13 cellular contexts compared by ENCODE assay signal in genomic region chr10:46223064-46223480, GRCh38.
DNase-seq lines count a peak whose midpoint lies in the region; ATAC-seq, FAIRE-seq and TF ChIP-seq lines count a peak whose summit lies in the region.
"Had no signal": no experiment of that assay in that cellular context is flagged by ENCODE, and none has a peak within 500 bp of the region (broad histone marks: within the 10 kb centered on the region; RNA-seq: fewer than 3 reads in every experiment).

No MANE protein-coding gene starts in this region.

- H3K23ac ChIP-seq in mesendoderm (ENCODE audit: low read length), result no peak overlapping the region

- H3K9ac ChIP-seq in mesendoderm (ENCODE audit: low read length), result no peak overlapping the region

- no peaks in the 10 kb centered on the region for H3K27me3 ChIP-seq in CD4-positive, alpha-beta T cell (ENCODE audit: control insufficient read depth, insufficient read depth, low read length)
- no peaks in the 10 kb centered on the region for H3K27me3 ChIP-seq in mesendoderm (ENCODE audit: insufficient read depth, low read length, poor library complexity)

- no peaks in the 10 kb centered on the region for H3K9me3 ChIP-seq in CD4-positive, alpha-beta T cell (ENCODE audit: control insufficient read depth, low read length)

- H3K9me3 Mint-ChIP-seq in CD4-positive, alpha-beta T cell, result no peaks in the 10 kb centered on the region
- H3K9me3 Mint-ChIP-seq in activated CD8-positive, alpha-beta T cell treated with anti-CD3 and anti-CD28 coated beads, Interleukin-2, amount 10 ng/mL, durations not matched to agents 7 days and 5 days (ENCODE audit: insufficient read depth), result no peaks in the 10 kb centered on the region
- H3K9me3 Mint-ChIP-seq: activated naive CD4-positive, alpha-beta T cell treated with anti-CD3 and anti-CD28 coated beads, Interleukin-2, amount 50 U/mL, for 24 hours; neural crest cell had no signal

- no peak for TF ChIP-seq CTCF in CD4-positive, alpha-beta T cell (IDR thresholded peaks at IDR 0.05)

- H3K79me1 ChIP-seq in mesendoderm (ENCODE audit: low read length), result no peaks in the 10 kb centered on the region

- peaks cover 95% of the 10 kb centered on the region for H3K36me3 Mint-ChIP-seq in CD4-positive, alpha-beta T cell (ENCODE audit: low read depth)
- peaks cover 27% of the 10 kb centered on the region for H3K36me3 Mint-ChIP-seq in activated CD8-positive, alpha-beta T cell treated with anti-CD3 and anti-CD28 coated beads, Interleukin-2, amount 10 ng/mL, durations not matched to agents 7 days and 5 days (ENCODE audit: low read depth)

- H2BK15ac ChIP-seq in mesendoderm (replicated peaks; ENCODE audit: low read depth), result no peak overlapping the region

- CTCF ChIA-PET in CD4-positive, alpha-beta T cell (lab: Charles Lee), result no interaction called here
- CTCF ChIA-PET in activated CD8-positive, alpha-beta T cell treated with anti-CD3 and anti-CD28 coated beads, Interleukin-2, amount 10 ng/mL, durations not matched to agents 7 days and 5 days (lab: Charles Lee), result no interaction called here

- peak in 1 of 10 experiments; percentile 28 for DNase-seq in CD4-positive, alpha-beta T cell
- DNase-seq in H54 (ENCODE audit: insufficient read length, low spot score) (peak; percentile 27), mesendoderm (no peak), NCI-H526 (lab: John Stamatoyannopoulos, UW) (no peak), left lobe of liver (ENCODE audit: low spot score) (no peak), NCI-H446 treated with DMSO at 0.1 percent for 48 hours (lab: John Stamatoyannopoulos, UW) (no peak)
- peak; percentile 29 for DNase-seq in activated CD8-positive, alpha-beta T cell treated with anti-CD3 and anti-CD28 coated beads, Interleukin-2, amount 10 ng/mL, durations not matched to agents 7 days and 5 days
- DNase-seq: effector memory CD4-positive, alpha-beta T cell; GDM1; NCI-H1694 treated with DMSO at 0.1 percent for 48 hours had no signal

- no peak overlapping the region for H4K8ac ChIP-seq in mesendoderm (ENCODE audit: low read depth, low read length)

- ATAC-seq in CD4-positive, alpha-beta T cell (ENCODE audit: poor library complexity), result no peak
- ATAC-seq in activated CD8-positive, alpha-beta T cell treated with anti-CD3 and anti-CD28 coated beads, Interleukin-2, amount 10 ng/mL, durations not matched to agents 7 days and 5 days, result no peak
- ATAC-seq in GM18502 (IDR thresholded peaks at IDR 0.05; ENCODE audit: poor library complexity, unreplicated experiment), result no peak
- ATAC-seq in left lobe of liver, result no peak

- H2BK120ac ChIP-seq in mesendoderm (ENCODE audit: low read depth, low read length), result no peak overlapping the region

- peak overlapping the region; percentile 3 for H3K27ac Mint-ChIP-seq in CD4-positive, alpha-beta T cell
- H3K27ac Mint-ChIP-seq in activated CD8-positive, alpha-beta T cell treated with anti-CD3 and anti-CD28 coated beads, Interleukin-2, amount 10 ng/mL, durations not matched to agents 7 days and 5 days, result no peak overlapping the region
- H3K27ac Mint-ChIP-seq: activated naive CD4-positive, alpha-beta T cell treated with anti-CD3 and anti-CD28 coated beads, Interleukin-2, amount 50 U/mL, for 24 hours had no signal

- no peaks in the 10 kb centered on the region for H3K4me1 ChIP-seq in mesendoderm (ENCODE audit: control insufficient read depth, low read depth, low read length)

- no peak overlapping the region for H3K27ac ChIP-seq in CD4-positive, alpha-beta T cell (ENCODE audit: low read depth, low read length)
- no peak overlapping the region for H3K27ac ChIP-seq in mesendoderm (ENCODE audit: low read depth, low read length)

- no peak overlapping the region for H2BK5ac ChIP-seq in mesendoderm (ENCODE audit: low read length)

- H3K56ac ChIP-seq in mesendoderm (ENCODE audit: low read length), result no peak overlapping the region

- no peak overlapping the region for H2AK5ac ChIP-seq in mesendoderm (ENCODE audit: low read length)

- no peak for FAIRE-seq in H54 (lab: Jason Lieb, UNC)

- peak overlapping the region; percentile 27 for H4K5ac ChIP-seq in mesendoderm (ENCODE audit: low read length)

- H3K4me3 ChIP-seq in mesendoderm (ENCODE audit: low read length), result no peak overlapping the region

- no peaks in the 10 kb centered on the region for H3K36me3 ChIP-seq in mesendoderm (ENCODE audit: control insufficient read depth, insufficient read depth, low read length)

- no peak overlapping the region for H3K4ac ChIP-seq in mesendoderm (ENCODE audit: low read depth, low read length)

- no peak overlapping the region for H3K4me3 Mint-ChIP-seq in CD4-positive, alpha-beta T cell
- no peak overlapping the region for H3K4me3 Mint-ChIP-seq in activated CD8-positive, alpha-beta T cell treated with anti-CD3 and anti-CD28 coated beads, Interleukin-2, amount 10 ng/mL, durations not matched to agents 7 days and 5 days
- H3K4me3 Mint-ChIP-seq: activated naive CD4-positive, alpha-beta T cell treated with anti-CD3 and anti-CD28 coated beads, Interleukin-2, amount 50 U/mL, for 24 hours; neural crest cell had no signal

- no peak for TF ChIP-seq POLR2A in H54 (IDR thresholded peaks at IDR 0.05; ENCODE audit: low read depth, low read length)

- H3K27me3 Mint-ChIP-seq in CD4-positive, alpha-beta T cell, result no peaks in the 10 kb centered on the region
- no peaks in the 10 kb centered on the region for H3K27me3 Mint-ChIP-seq in activated CD8-positive, alpha-beta T cell treated with anti-CD3 and anti-CD28 coated beads, Interleukin-2, amount 10 ng/mL, durations not matched to agents 7 days and 5 days (ENCODE audit: low read depth)
- H3K27me3 Mint-ChIP-seq: activated naive CD4-positive, alpha-beta T cell treated with anti-CD3 and anti-CD28 coated beads, Interleukin-2, amount 50 U/mL, for 24 hours had no signal

- no peak overlapping the region for H3K4me2 ChIP-seq in mesendoderm (ENCODE audit: low read length)

- POLR2A ChIA-PET in CD4-positive, alpha-beta T cell (lab: Charles Lee), result no interaction called here
- POLR2A ChIA-PET in activated CD8-positive, alpha-beta T cell treated with anti-CD3 and anti-CD28 coated beads, Interleukin-2, amount 10 ng/mL, durations not matched to agents 7 days and 5 days (lab: Charles Lee), result no interaction called here

- intact Hi-C loops in CD4-positive, alpha-beta T cell (cut with DNase I, micrococcal nuclease), result no loop called here

- H3K4me1 Mint-ChIP-seq in CD4-positive, alpha-beta T cell (ENCODE audit: low read depth), result peaks cover 37% of the 10 kb centered on the region
- peaks cover 18% of the 10 kb centered on the region for H3K4me1 Mint-ChIP-seq in activated CD8-positive, alpha-beta T cell treated with anti-CD3 and anti-CD28 coated beads, Interleukin-2, amount 10 ng/mL, durations not matched to agents 7 days and 5 days (ENCODE audit: low read depth)

- H3K18ac ChIP-seq in mesendoderm (ENCODE audit: low read length), result no peak overlapping the region

- no CpG with 5 or more reads among the region's 5 CpGs for WGBS in mesendoderm (ENCODE audit: extremely low coverage, insufficient coverage, low lambda C conversion rate)

- H3K79me2 ChIP-seq in mesendoderm (ENCODE audit: control insufficient read depth, insufficient read depth, low read length), result no peaks in the 10 kb centered on the region

Comparison
In these comparisons a context has a peak if more than half of its experiments do, and no peak if none do; other contexts are left out.
1. DNase-seq: peak in H54 (single experiment) and activated CD8-positive, alpha-beta T cell treated with anti-CD3 and anti-CD28 coated beads, Interleukin-2, amount 10 ng/mL, durations not matched to agents 7 days and 5 days (single experiment); none in mesendoderm (single experiment), NCI-H526 (0 of 2), left lobe of liver (single experiment) and NCI-H446 treated with DMSO at 0.1 percent for 48 hours (single experiment).